ENCODE assay signal across 18 cellular contexts in genomic region chr6:129713806-129714338, GRCh38.
"Had no signal": no experiment of that assay in that cellular context is flagged by ENCODE, and none has a peak within 500 bp of the region (broad histone marks: within the 10 kb centered on the region; RNA-seq: fewer than 3 reads in every experiment).

No MANE protein-coding gene starts in this region.

- H3K4me3 Mint-ChIP-seq: activated B cell treated with CpG ODN at 0.5 μM for 24 hours; activated naive CD8-positive, alpha-beta T cell; activated T-helper 1 cell treated with anti-CD3 and anti-CD28 coated beads, Interleukin-12 subunit alpha, Interleukin-12 subunit beta, Interleukin-2, Interleukin-4 antibody, amounts not matched to agents 30 ng/mL and 10 ng/mL and 1 ng/mL, durations not matched to agents 14 hours and 24 hours and 36 hours; mesothelial cell of epicardium; nephron progenitor cell; stimulated activated naive B cell treated with anti-CD40 and anti-IgM and Interleukin-4, amounts not matched to agents 10 μg/mL and 1 μg/mL and 100 μg/mL, for 72 hours had no signal

- H3K36me3 Mint-ChIP-seq: activated naive CD8-positive, alpha-beta T cell; mesothelial cell of epicardium; stimulated activated naive B cell treated with anti-CD40 and anti-IgM and Interleukin-4, amounts not matched to agents 10 μg/mL and 1 μg/mL and 100 μg/mL, for 72 hours had no signal

- H3K27me3 ChIP-seq: esophagus squamous epithelium, spleen, thyroid gland had no signal

- H3K9me3 ChIP-seq: esophagus squamous epithelium, spleen, thyroid gland had no signal

- H3K27ac Mint-ChIP-seq: activated B cell treated with CpG ODN at 0.5 μM for 24 hours; activated naive CD8-positive, alpha-beta T cell; activated T-helper 1 cell treated with anti-CD3 and anti-CD28 coated beads, Interleukin-12 subunit alpha, Interleukin-12 subunit beta, Interleukin-2, Interleukin-4 antibody, amounts not matched to agents 30 ng/mL and 10 ng/mL and 1 ng/mL, durations not matched to agents 14 hours and 24 hours and 36 hours; mesothelial cell of epicardium; nephron progenitor cell; stimulated activated naive B cell treated with anti-CD40 and anti-IgM and Interleukin-4, amounts not matched to agents 10 μg/mL and 1 μg/mL and 100 μg/mL, for 72 hours had no signal

- ATAC-seq: left colon; stimulated activated naive B cell treated with anti-CD40 and anti-IgM and Interleukin-4, amounts not matched to agents 10 μg/mL and 1 μg/mL and 100 μg/mL, for 72 hours had no signal

- H3K36me3 ChIP-seq: esophagus squamous epithelium, spleen, thyroid gland had no signal

- H3K4me3 ChIP-seq: esophagus squamous epithelium, lung, spleen, thyroid gland had no signal

- H3K9me3 Mint-ChIP-seq: activated B cell treated with CpG ODN at 0.5 μM for 24 hours; activated T-helper 1 cell treated with anti-CD3 and anti-CD28 coated beads, Interleukin-12 subunit alpha, Interleukin-12 subunit beta, Interleukin-2, Interleukin-4 antibody, amounts not matched to agents 30 ng/mL and 10 ng/mL and 1 ng/mL, durations not matched to agents 14 hours and 24 hours and 36 hours; mesothelial cell of epicardium; nephron progenitor cell; stimulated activated naive B cell treated with anti-CD40 and anti-IgM and Interleukin-4, amounts not matched to agents 10 μg/mL and 1 μg/mL and 100 μg/mL, for 72 hours had no signal

- H3K27me3 Mint-ChIP-seq: activated B cell treated with CpG ODN at 0.5 μM for 24 hours; activated naive CD8-positive, alpha-beta T cell; stimulated activated naive B cell treated with anti-CD40 and anti-IgM and Interleukin-4, amounts not matched to agents 10 μg/mL and 1 μg/mL and 100 μg/mL, for 72 hours had no signal

- DNase-seq: activated B cell treated with CpG ODN at 0.5 μM for 24 hours; activated CD4-positive, alpha-beta T cell treated with anti-CD3 and anti-CD28 coated beads for 4 hours; effector CD8-positive, alpha-beta T cell; esophagus squamous epithelium; hippocampal formation; left colon; nephron progenitor cell; nucleus accumbens; posterior cingulate gyrus; spleen; stimulated activated CD4-positive, alpha-beta T cell treated with anti-CD3 and anti-CD28 coated beads, Interleukin-4, amount 100 ng/mL, for 4 hours; stimulated activated naive B cell treated with anti-CD40 and anti-IgM and Interleukin-4, amounts not matched to agents 10 μg/mL and 1 μg/mL and 100 μg/mL, for 72 hours; T-helper 9 cell; thyroid gland had no signal

- H3K27ac ChIP-seq: esophagus squamous epithelium, spleen, thyroid gland had no signal
